In genomic region chr22:19477321-19478085, GRCh38 we compare ENCODE assay signal across 1 cellular context.
TF ChIP-seq lines count a peak whose summit lies in the region.

No MANE protein-coding gene starts in this region.

TF ChIP-seq in SK-N-SH, 30 proteins besides CTCF, POLR2A, EP300 and RAD21 (continued from another document):
- no peak for TF ChIP-seq YY1 (IDR thresholded peaks at IDR 0.05; ENCODE audit: low read depth)
- TF ChIP-seq TCF12 (IDR thresholded peaks at IDR 0.05) = no peak
- TF ChIP-seq MAX (IDR thresholded peaks at IDR 0.05; ENCODE audit: low read depth) = no peak
- TF ChIP-seq USF1 (IDR thresholded peaks at IDR 0.05; ENCODE audit: borderline replicate concordance, low read depth) = no peak
- TF ChIP-seq SIN3A (IDR thresholded peaks at IDR 0.05; ENCODE audit: borderline replicate concordance, low read depth, low read length) = no peak
- TF ChIP-seq NFIC (IDR thresholded peaks at IDR 0.05; ENCODE audit: borderline replicate concordance) = no peak
- no peak for TF ChIP-seq RFX5 (IDR thresholded peaks at IDR 0.05; ENCODE audit: low read length)
- no peak for TF ChIP-seq ELF1 (IDR thresholded peaks at IDR 0.05)
TF ChIP-seq in SK-N-SH: peak in this region for 0.
